In genomic region chr6:44110966-44111365, GRCh38 we compare ENCODE assay signal across 20 cellular contexts. TPM values are rescaled to one million over a fixed set of nuclear protein-coding genes. Genes with fewer than 3 reads are reported as not detected.
DNase-seq lines count a peak whose midpoint lies in the region; ATAC-seq and TF ChIP-seq lines count a peak whose summit lies in the region.
"Had no signal": no experiment of that assay in that cellular context is flagged by ENCODE, and none has a peak within 500 bp of the region (broad histone marks: within the 10 kb centered on the region; RNA-seq: fewer than 3 reads in every experiment).

No MANE protein-coding gene starts in this region.

- H2AFZ ChIP-seq in hepatocyte: no peak overlapping the region

- H3K9me3 ChIP-seq in right atrium auricular region (no peaks in the 10 kb centered on the region), T-helper 17 cell (ENCODE audit: control insufficient read depth, low read length, poor library complexity, severe bottlenecking) (no peaks in the 10 kb centered on the region), hepatocyte (ENCODE audit: low read depth) (no peaks in the 10 kb centered on the region), vagina (no peaks in the 10 kb centered on the region), gastroesophageal sphincter (no peaks in the 10 kb centered on the region)
- H3K9me3 ChIP-seq: Peyer's patch had no signal

- 100% methylated on average over 3 of the region's 3 CpGs for WGBS in hepatocyte (ENCODE audit: low lambda C conversion rate, missing lambda C conversion rate)
- WGBS in gastroesophageal sphincter (ENCODE audit: low coverage in 1 of 2), 2 donors: 82 to 89% methylated on average over 2 to 3 of the region's 3 CpGs

- intact Hi-C loops in left ventricle myocardium superior (cut with micrococcal nuclease): no loop called here
- intact Hi-C loops in vagina (cut with DNase I): no loop called here

- peaks cover 69% of the 10 kb centered on the region for H3K79me2 ChIP-seq in hepatocyte

- peak overlapping the region; percentile 60 for H3K27ac Mint-ChIP-seq in T-helper 17 cell
- H3K27ac Mint-ChIP-seq: HFFc6 had no signal

- DNase-seq in right atrium auricular region (ENCODE audit: low spot score): no peak
- no peak for DNase-seq in left ventricle myocardium superior
- DNase-seq in T-helper 17 cell: no peak
- DNase-seq in hepatocyte (ENCODE audit: low spot score): no peak
- DNase-seq in vagina (ENCODE audit: extremely low spot score in 2 of 2): no peak
- DNase-seq in activated naive CD4-positive, alpha-beta T cell treated with anti-CD3 and anti-CD28 coated beads, Interleukin-2, amount 50 U/mL, for 16 hours: no peak
- DNase-seq: AML-193, GOT3, HFFc6, KBM-7, NCI-H1092 treated with DMSO at 0.1 percent for 48 hours, NCI-H187 treated with DMSO at 0.1 percent for 48 hours, NCI-H2171, NCI-H446 treated with DMSO at 0.1 percent for 48 hours, NCI-H82, Peyer's patch, SHP77 had no signal

- H3K4me3 Mint-ChIP-seq in T-helper 17 cell: no peak overlapping the region
- H3K4me3 Mint-ChIP-seq: HFFc6 had no signal

- H3K4me3 ChIP-seq in right atrium auricular region: no peak overlapping the region
- H3K4me3 ChIP-seq in hepatocyte: no peak overlapping the region
- H3K4me3 ChIP-seq in vagina: no peak overlapping the region
- H3K4me3 ChIP-seq in gastroesophageal sphincter: no peak overlapping the region
- H3K4me3 ChIP-seq: Peyer's patch had no signal

- peaks cover 31% of the 10 kb centered on the region for H3K4me1 Mint-ChIP-seq in T-helper 17 cell

- H3K27me3 Mint-ChIP-seq in T-helper 17 cell: no peaks in the 10 kb centered on the region

- H3K9me2 ChIP-seq in hepatocyte (replicated peaks; ENCODE audit: insufficient read depth): no peaks in the 10 kb centered on the region

- TF ChIP-seq POLR2A in vagina (IDR thresholded peaks at IDR 0.05) (no peak), gastroesophageal sphincter (IDR thresholded peaks at IDR 0.05) (no peak)

- H3K27me3 ChIP-seq in right atrium auricular region (no peaks in the 10 kb centered on the region), hepatocyte (no peaks in the 10 kb centered on the region), vagina (no peaks in the 10 kb centered on the region), gastroesophageal sphincter (no peaks in the 10 kb centered on the region)
- H3K27me3 ChIP-seq: Peyer's patch had no signal

- no peak for TF ChIP-seq EP300 in gastroesophageal sphincter (IDR thresholded peaks at IDR 0.05)

- peaks cover 16% of the 10 kb centered on the region for H3K36me3 Mint-ChIP-seq in T-helper 17 cell (ENCODE audit: low read depth)

- H3K36me3 ChIP-seq in right atrium auricular region (peaks cover 39% of the 10 kb centered on the region), hepatocyte (replicated peaks; ENCODE audit: insufficient read depth, low read depth) (no peaks in the 10 kb centered on the region), vagina (peaks cover 0 to 39% of the 10 kb centered on the region in 2 donors), gastroesophageal sphincter (peaks cover 0 to 94% of the 10 kb centered on the region in 2 donors)

- H3K4me2 ChIP-seq in hepatocyte: peak overlapping the region; percentile 31

- ATAC-seq in left ventricle myocardium superior (no peak), T-helper 17 cell (no peak), gastroesophageal sphincter (no peak), GM18907 (IDR thresholded peaks at IDR 0.05; ENCODE audit: unreplicated experiment) (no peak)

- no peak for TF ChIP-seq CTCF in right atrium auricular region (IDR thresholded peaks at IDR 0.05)
- TF ChIP-seq CTCF in hepatocyte (IDR thresholded peaks at IDR 0.05; ENCODE audit: poor library complexity): no peak
- no peak for TF ChIP-seq CTCF in vagina (IDR thresholded peaks at IDR 0.05)
- no peak for TF ChIP-seq CTCF in gastroesophageal sphincter (IDR thresholded peaks at IDR 0.05)

- peaks cover 4% of the 10 kb centered on the region for H4K20me1 ChIP-seq in hepatocyte (ENCODE audit: insufficient read depth, poor library complexity, severe bottlenecking)

- peak overlapping the region; percentile 85 to 87 for H3K27ac ChIP-seq in right atrium auricular region
- peak overlapping the region; percentile 93 for H3K27ac ChIP-seq in hepatocyte
- H3K27ac ChIP-seq in vagina: peak overlapping the region; percentile 75
- H3K27ac ChIP-seq in gastroesophageal sphincter: no peak overlapping the region

- peaks cover 0 to 41% of the 10 kb centered on the region in 2 donors for H3K4me1 ChIP-seq in right atrium auricular region
- H3K4me1 ChIP-seq in hepatocyte (ENCODE audit: insufficient read depth): peaks cover 21% of the 10 kb centered on the region
- H3K4me1 ChIP-seq in vagina: peaks cover 33% of the 10 kb centered on the region
- H3K4me1 ChIP-seq in gastroesophageal sphincter: peaks cover 0 to 2% (median 0%) of the 10 kb centered on the region in 3 donors

RNA-seq across cellular contexts. Expression of gene MRPL14, which starts 16.3 kb away (rescaled TPM):
- total RNA-seq in right atrium auricular region: 10 to 100 TPM; 44.1 to 45.9 TPM
- total RNA-seq in left ventricle myocardium superior: 38.8 TPM
- 10 to 100 TPM; 13.2 to 13.7 TPM for total RNA-seq in T-helper 17 cell
- total RNA-seq in hepatocyte: 58.3 and 64.3 TPM in 2 replicates
- 106 and 124 TPM in 2 replicates for polyA plus RNA-seq in hepatocyte
- total RNA-seq in vagina: 36.1 TPM
- 10 to 100 TPM; 31.6 to 40.5 (median 35.8) TPM for total RNA-seq in gastroesophageal sphincter

RNA-seq across cellular contexts. Expression of gene TMEM63B, which starts 16.4 kb away (rescaled TPM):
- 10 to 100 TPM; 29.2 to 37.1 TPM for total RNA-seq in right atrium auricular region
- total RNA-seq in left ventricle myocardium superior: 47.3 TPM
- total RNA-seq in T-helper 17 cell: 10 to 100 TPM; 25.6 to 27.1 TPM
- 31.8 and 43.5 TPM in 2 replicates for total RNA-seq in hepatocyte
- polyA plus RNA-seq in hepatocyte: 28.7 and 31.4 TPM in 2 replicates
- 32.4 TPM for total RNA-seq in vagina
- 10 to 100 TPM; 11.3 to 32.0 (median 23.9) TPM for total RNA-seq in gastroesophageal sphincter

RNA-seq across cellular contexts. Expression of gene CAPN11, which starts 47.7 kb away (rescaled TPM):
- under 1 TPM; 0.16 to 0.44 TPM for total RNA-seq in right atrium auricular region
- total RNA-seq in left ventricle myocardium superior: 0.40 TPM
- total RNA-seq in T-helper 17 cell: 1 to 10 TPM in 1 of 2 donors, under 1 TPM in 1; 0.26 to 1.0 TPM
- 0.16 and 0.23 TPM in 2 replicates for total RNA-seq in hepatocyte
- 0.13 and 0.39 TPM in 2 replicates for polyA plus RNA-seq in hepatocyte
- total RNA-seq in vagina: 2.0 TPM
- total RNA-seq in gastroesophageal sphincter: under 1 TPM in 3 of 4 donors, not detected in 1; 0.19 to 0.45 (median 0.27) TPM
- total RNA-seq: HFFc6, M059J had no signal

Comparison
In these comparisons a context has a peak if more than half of its experiments do, and no peak if none do; other contexts are left out.
1. H3K27ac ChIP-seq: peak in right atrium auricular region (2 of 2), hepatocyte (single experiment) and vagina (single experiment); none in gastroesophageal sphincter (0 of 4).